Comparison of ENCODE assay signal across 20 cellular contexts in the genomic region with DNA sequence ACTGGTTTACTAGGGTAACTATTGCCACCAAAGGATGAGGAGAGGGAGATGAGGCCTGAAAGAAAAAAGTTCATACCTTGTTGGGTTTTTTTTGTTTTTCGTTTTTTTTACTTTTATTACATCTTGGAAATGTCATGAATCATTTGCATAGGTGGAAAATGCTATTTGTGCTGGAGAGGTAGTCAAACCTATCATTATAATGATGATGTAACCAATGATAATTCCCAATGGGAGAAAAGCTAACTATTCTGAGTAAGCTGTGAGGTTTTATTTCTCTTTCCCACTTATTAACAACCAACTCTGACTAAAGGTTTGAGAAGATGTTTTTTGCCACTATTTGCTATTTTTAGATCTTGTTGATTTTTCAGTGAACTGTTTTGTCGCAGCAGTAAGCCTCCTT. TPM values are rescaled to one million over a fixed set of nuclear protein-coding genes. Genes with fewer than 3 reads are reported as not detected.
DNase-seq lines count a peak whose midpoint lies in the region; ATAC-seq and TF ChIP-seq lines count a peak whose summit lies in the region.
"Had no signal": no experiment of that assay in that cellular context is flagged by ENCODE, and none has a peak within 500 bp of the region (broad histone marks: within the 10 kb centered on the region; RNA-seq: fewer than 3 reads in every experiment).

No MANE protein-coding gene starts in this region.

- no peak overlapping the region for H3K4me2 ChIP-seq in Karpas-422 (ENCODE audit: low read depth, low read length, poor library complexity, severe bottlenecking)
- H3K4me2 ChIP-seq: KMS-11 had no signal

- intact Hi-C loops in CD8-positive, alpha-beta T cell (cut with DNase I, micrococcal nuclease), result no loop called here

- no peaks in the 10 kb centered on the region for H3K27me3 ChIP-seq in CD8-positive, alpha-beta T cell (ENCODE audit: insufficient read depth, low read length)
- no peaks in the 10 kb centered on the region for H3K27me3 ChIP-seq in Karpas-422 (ENCODE audit: low read length)
- H3K27me3 ChIP-seq: MG63, Peyer's patch had no signal

- H3K36me3 ChIP-seq in CD8-positive, alpha-beta T cell (ENCODE audit: insufficient read depth, low read length), result peaks cover 13% of the 10 kb centered on the region
- H3K36me3 ChIP-seq in Karpas-422 (ENCODE audit: insufficient read depth, low read length), result peaks cover 39% of the 10 kb centered on the region

- no peaks in the 10 kb centered on the region for H3K9me3 Mint-ChIP-seq in activated naive CD4-positive, alpha-beta T cell treated with anti-CD3 and anti-CD28 coated beads, Interleukin-2, amount 50 U/mL, for 24 hours
- peaks cover 0 to 4% of the 10 kb centered on the region in 2 donors for H3K9me3 Mint-ChIP-seq in activated naive CD4-positive, alpha-beta T cell treated with anti-CD3 and anti-CD28 coated beads, Interleukin-2, amount 50 U/mL, for 72 hours
- H3K9me3 Mint-ChIP-seq in CD8-positive, alpha-beta T cell, result no peaks in the 10 kb centered on the region
- H3K9me3 Mint-ChIP-seq in activated T-helper 17 cell treated with anti-CD3 and anti-CD28 coated beads, Interleukin-2, amount 50 U/mL, for 72 hours, result no peaks in the 10 kb centered on the region
- H3K9me3 Mint-ChIP-seq in neural crest cell, result no peaks in the 10 kb centered on the region

- peak overlapping the region; percentile 41 for H3K27ac Mint-ChIP-seq in activated naive CD4-positive, alpha-beta T cell treated with anti-CD3 and anti-CD28 coated beads, Interleukin-2, amount 50 U/mL, for 24 hours
- no peak overlapping the region for H3K27ac Mint-ChIP-seq in activated naive CD4-positive, alpha-beta T cell treated with anti-CD3 and anti-CD28 coated beads, Interleukin-2, amount 50 U/mL, for 72 hours
- peak overlapping the region; percentile 49 for H3K27ac Mint-ChIP-seq in CD8-positive, alpha-beta T cell
- H3K27ac Mint-ChIP-seq in activated T-helper 17 cell treated with anti-CD3 and anti-CD28 coated beads, Interleukin-2, amount 50 U/mL, for 72 hours, result peak overlapping the region; percentile 52
- H3K27ac Mint-ChIP-seq in neural crest cell (ENCODE audit: unreplicated experiment), result peak overlapping the region; percentile 19

- no peaks in the 10 kb centered on the region for H3K9me2 ChIP-seq in Karpas-422 (replicated peaks; ENCODE audit: insufficient read depth, low read length)

- H3K4me3 Mint-ChIP-seq in activated naive CD4-positive, alpha-beta T cell treated with anti-CD3 and anti-CD28 coated beads, Interleukin-2, amount 50 U/mL, for 24 hours, result no peak overlapping the region
- H3K4me3 Mint-ChIP-seq in CD8-positive, alpha-beta T cell, result no peak overlapping the region
- no peak overlapping the region for H3K4me3 Mint-ChIP-seq in activated T-helper 17 cell treated with anti-CD3 and anti-CD28 coated beads, Interleukin-2, amount 50 U/mL, for 72 hours
- H3K4me3 Mint-ChIP-seq in neural crest cell, result no peak overlapping the region

- H3K9ac ChIP-seq in Karpas-422 (ENCODE audit: low read length), result no peak overlapping the region
- H3K9ac ChIP-seq: KMS-11 had no signal

- no peak for ATAC-seq in activated naive CD4-positive, alpha-beta T cell treated with anti-CD3 and anti-CD28 coated beads, Interleukin-2, amount 50 U/mL, for 72 hours
- ATAC-seq in CD8-positive, alpha-beta T cell, result no peak
- ATAC-seq in activated T-helper 17 cell treated with anti-CD3 and anti-CD28 coated beads, Interleukin-2, amount 50 U/mL, for 72 hours (replicated peaks), result no peak

- peaks cover under 1% of the 10 kb centered on the region for H3K4me1 Mint-ChIP-seq in activated naive CD4-positive, alpha-beta T cell treated with anti-CD3 and anti-CD28 coated beads, Interleukin-2, amount 50 U/mL, for 24 hours
- peaks cover 4% of the 10 kb centered on the region for H3K4me1 Mint-ChIP-seq in CD8-positive, alpha-beta T cell (ENCODE audit: low read depth)
- H3K4me1 Mint-ChIP-seq in activated T-helper 17 cell treated with anti-CD3 and anti-CD28 coated beads, Interleukin-2, amount 50 U/mL, for 72 hours, result peaks cover 5% of the 10 kb centered on the region
- no peaks in the 10 kb centered on the region for H3K4me1 Mint-ChIP-seq in neural crest cell

- peaks cover 11% of the 10 kb centered on the region; the same call in 1 of the 2 replicates for H3K79me2 ChIP-seq in Karpas-422 (ENCODE audit: low read length)

- H2AFZ ChIP-seq in Karpas-422 (ENCODE audit: low read length), result no peak overlapping the region

- no peaks in the 10 kb centered on the region for H3K27me3 Mint-ChIP-seq in activated naive CD4-positive, alpha-beta T cell treated with anti-CD3 and anti-CD28 coated beads, Interleukin-2, amount 50 U/mL, for 24 hours
- no peaks in the 10 kb centered on the region for H3K27me3 Mint-ChIP-seq in CD8-positive, alpha-beta T cell (ENCODE audit: low read depth)
- H3K27me3 Mint-ChIP-seq in activated T-helper 17 cell treated with anti-CD3 and anti-CD28 coated beads, Interleukin-2, amount 50 U/mL, for 72 hours, result no peaks in the 10 kb centered on the region
- no peaks in the 10 kb centered on the region for H3K27me3 Mint-ChIP-seq in neural crest cell (ENCODE audit: low read depth)

- peaks cover 13% of the 10 kb centered on the region for H3K36me3 Mint-ChIP-seq in activated naive CD4-positive, alpha-beta T cell treated with anti-CD3 and anti-CD28 coated beads, Interleukin-2, amount 50 U/mL, for 24 hours
- H3K36me3 Mint-ChIP-seq in activated naive CD4-positive, alpha-beta T cell treated with anti-CD3 and anti-CD28 coated beads, Interleukin-2, amount 50 U/mL, for 72 hours, result peaks cover 10 to 15% of the 10 kb centered on the region in 2 donors
- H3K36me3 Mint-ChIP-seq in CD8-positive, alpha-beta T cell, result peaks cover 54% of the 10 kb centered on the region
- peaks cover 84% of the 10 kb centered on the region for H3K36me3 Mint-ChIP-seq in activated T-helper 17 cell treated with anti-CD3 and anti-CD28 coated beads, Interleukin-2, amount 50 U/mL, for 72 hours (ENCODE audit: low read depth)
- H3K36me3 Mint-ChIP-seq in neural crest cell (ENCODE audit: low read depth), result peaks cover 15% of the 10 kb centered on the region

- no peak overlapping the region for H3K27ac ChIP-seq in CD8-positive, alpha-beta T cell (ENCODE audit: low read depth, low read length)
- H3K27ac ChIP-seq in Karpas-422 (ENCODE audit: low read length), result no peak overlapping the region
- H3K27ac ChIP-seq: KMS-11, Peyer's patch had no signal

- no peak for DNase-seq in activated naive CD4-positive, alpha-beta T cell treated with anti-CD3 and anti-CD28 coated beads, Interleukin-2, amount 50 U/mL, for 72 hours (ENCODE audit: low spot score in 2 of 2)
- DNase-seq in CD8-positive, alpha-beta T cell, result no peak
- DNase-seq in neural crest cell (ENCODE audit: low read depth, low spot score) (no peak), GOT3 (lab: John Stamatoyannopoulos, UW) (no peak), DMS53 (lab: John Stamatoyannopoulos, UW) (no peak), Karpas-422 (no peak)
- DNase-seq: ACHN, DMS 273 treated with DMSO at 0.1 percent for 48 hours, EL, H7, MG63, NCI-H1105, NCI-H187 treated with DMSO at 0.1 percent for 48 hours, NCI-H446, NCI-H774, Peyer's patch, Right ventricle myocardium superior had no signal

- no peaks in the 10 kb centered on the region for H3K4me1 ChIP-seq in CD8-positive, alpha-beta T cell (ENCODE audit: insufficient read depth, low read length)
- H3K4me1 ChIP-seq in Karpas-422 (ENCODE audit: low read length), result peaks cover 24% of the 10 kb centered on the region
- H3K4me1 ChIP-seq: Peyer's patch had no signal

- CTCF ChIA-PET in CD8-positive, alpha-beta T cell (lab: Charles Lee), result interaction anchor here (1.0 to 2.7 kb wide), 3 partner anchors 15 to 29 kb away, joined by 3 to 15 read pairs (median 3); partner anchors contain the start of gene SH3GLB1

- POLR2A ChIA-PET in CD8-positive, alpha-beta T cell (lab: Charles Lee), result no interaction called here

- H3K4me3 ChIP-seq in CD8-positive, alpha-beta T cell (ENCODE audit: low read depth, low read length), result no peak overlapping the region
- no peak overlapping the region for H3K4me3 ChIP-seq in Karpas-422 (ENCODE audit: low read length)
- H3K4me3 ChIP-seq: MG63, Peyer's patch had no signal

- H3K9me3 ChIP-seq in CD8-positive, alpha-beta T cell (ENCODE audit: low read length), result no peaks in the 10 kb centered on the region
- H3K9me3 ChIP-seq in Karpas-422 (ENCODE audit: low read length), result no peaks in the 10 kb centered on the region
- H3K9me3 ChIP-seq: MG63, Peyer's patch had no signal

- TF ChIP-seq CTCF in CD8-positive, alpha-beta T cell (IDR thresholded peaks at IDR 0.05), result no peak
- TF ChIP-seq CTCF in neural crest cell (conservative IDR thresholded peaks at IDR 0.05), result no peak

- H4K20me1 ChIP-seq in Karpas-422 (ENCODE audit: insufficient read depth, low read depth, low read length), result no peaks in the 10 kb centered on the region

RNA-seq across cellular contexts. Expression of gene SH3GLB1, which starts 29.0 kb away (rescaled TPM):
- 10 to 100 TPM; 58.0 to 59.1 TPM for total RNA-seq in activated naive CD4-positive, alpha-beta T cell treated with anti-CD3 and anti-CD28 coated beads, Interleukin-2, amount 50 U/mL, for 72 hours
- total RNA-seq in CD8-positive, alpha-beta T cell, result 10 to 100 TPM; 47.5 to 56.5 TPM
- total RNA-seq in activated T-helper 17 cell treated with anti-CD3 and anti-CD28 coated beads, Interleukin-2, amount 50 U/mL, for 72 hours, result 10 to 100 TPM; 57.0 to 67.7 TPM
- 51.9 and 55.3 TPM in 2 replicates for total RNA-seq in neural crest cell
- total RNA-seq in Karpas-422 (2014; rRNA removed; shearing (Covaris generic); ENCODE audit: low replicate concordance), result 33.4 and 56.6 TPM in 2 replicates

Comparison
In these comparisons a context has a peak if more than half of its experiments do, and no peak if none do; other contexts are left out.
1. H3K27ac Mint-ChIP-seq: peak in activated naive CD4-positive, alpha-beta T cell treated with anti-CD3 and anti-CD28 coated beads, Interleukin-2, amount 50 U/mL, for 24 hours (single experiment), CD8-positive, alpha-beta T cell (single experiment), activated T-helper 17 cell treated with anti-CD3 and anti-CD28 coated beads, Interleukin-2, amount 50 U/mL, for 72 hours (single experiment) and neural crest cell (single experiment); none in activated naive CD4-positive, alpha-beta T cell treated with anti-CD3 and anti-CD28 coated beads, Interleukin-2, amount 50 U/mL, for 72 hours (0 of 2).